In the genomic region with DNA sequence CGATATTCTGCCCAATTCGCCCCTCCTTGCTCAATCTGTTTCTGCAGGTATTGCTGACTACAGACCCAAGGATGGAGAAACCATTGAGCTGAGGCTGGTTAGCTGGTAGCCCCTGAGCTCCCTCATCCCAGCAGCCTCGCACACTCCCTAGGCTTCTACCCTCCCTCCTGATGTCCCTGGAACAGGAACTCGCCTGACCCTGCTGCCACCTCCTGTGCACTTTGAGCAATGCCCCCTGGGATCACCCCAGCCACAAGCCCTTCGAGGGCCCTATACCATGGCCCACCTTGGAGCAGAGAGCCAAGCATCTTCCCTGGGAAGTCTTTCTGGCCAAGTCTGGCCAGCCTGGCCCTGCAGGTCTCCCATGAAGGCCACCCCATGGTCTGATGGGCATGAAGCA, we compare ENCODE assay signal across 2 cellular contexts.
TF ChIP-seq lines count a peak whose summit lies in the region.

No MANE protein-coding gene starts in this region.

TF ChIP-seq in K562, 482 proteins besides CTCF, POLR2A, EP300 and RAD21:
- TF ChIP-seq ILK (tag; IDR thresholded peaks at IDR 0.05; ENCODE audit: borderline replicate concordance, low read depth): no peak
- no peak for TF ChIP-seq ZNF165 (CRISPR knock-in tag; IDR thresholded peaks at IDR 0.05; ENCODE audit: borderline replicate concordance)
- no peak for TF ChIP-seq ZNF518B (CRISPR knock-in tag; IDR thresholded peaks at IDR 0.05)
- TF ChIP-seq, protein P1, sequence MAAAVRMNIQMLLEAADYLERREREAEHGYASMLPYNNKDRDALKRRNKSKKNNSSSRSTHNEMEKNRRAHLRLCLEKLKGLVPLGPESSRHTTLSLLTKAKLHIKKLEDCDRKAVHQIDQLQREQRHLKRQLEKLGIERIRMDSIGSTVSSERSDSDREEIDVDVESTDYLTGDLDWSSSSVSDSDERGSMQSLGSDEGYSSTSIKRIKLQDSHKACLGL (CRISPR knock-in tag; IDR thresholded peaks at IDR 0.05; ENCODE audit: borderline replicate concordance, poor library complexity, severe bottlenecking): no peak
- no peak for TF ChIP-seq ZNF134 (CRISPR knock-in tag; conservative IDR thresholded peaks at IDR 0.05)
- TF ChIP-seq KHSRP (IDR thresholded peaks at IDR 0.05): no peak
- TF ChIP-seq XRCC5 (IDR thresholded peaks at IDR 0.05; ENCODE audit: low read depth, low read length): no peak
- TF ChIP-seq, protein P2, sequence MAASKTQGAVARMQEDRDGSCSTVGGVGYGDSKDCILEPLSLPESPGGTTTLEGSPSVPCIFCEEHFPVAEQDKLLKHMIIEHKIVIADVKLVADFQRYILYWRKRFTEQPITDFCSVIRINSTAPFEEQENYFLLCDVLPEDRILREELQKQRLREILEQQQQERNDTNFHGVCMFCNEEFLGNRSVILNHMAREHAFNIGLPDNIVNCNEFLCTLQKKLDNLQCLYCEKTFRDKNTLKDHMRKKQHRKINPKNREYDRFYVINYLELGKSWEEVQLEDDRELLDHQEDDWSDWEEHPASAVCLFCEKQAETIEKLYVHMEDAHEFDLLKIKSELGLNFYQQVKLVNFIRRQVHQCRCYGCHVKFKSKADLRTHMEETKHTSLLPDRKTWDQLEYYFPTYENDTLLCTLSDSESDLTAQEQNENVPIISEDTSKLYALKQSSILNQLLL (CRISPR knock-in tag; IDR thresholded peaks at IDR 0.05; ENCODE audit: borderline replicate concordance): no peak
- no peak for TF ChIP-seq ZNF3 (CRISPR knock-in tag; IDR thresholded peaks at IDR 0.05)
- no peak for TF ChIP-seq BRCA1 (IDR thresholded peaks at IDR 0.05)
- no peak for TF ChIP-seq BRCA1 (CRISPR knock-in tag; IDR thresholded peaks at IDR 0.05)
- TF ChIP-seq FOXA3 (CRISPR knock-in tag; conservative IDR thresholded peaks at IDR 0.05 in 1 of 2, IDR thresholded peaks at IDR 0.05 in 1 of 2): no peak
- no peak for TF ChIP-seq ZNF551 (CRISPR knock-in tag; IDR thresholded peaks at IDR 0.05)
- no peak for TF ChIP-seq KAT7 (CRISPR knock-in tag; IDR thresholded peaks at IDR 0.05; ENCODE audit: borderline replicate concordance)
- no peak for TF ChIP-seq NR1H2 (CRISPR knock-in tag; IDR thresholded peaks at IDR 0.05)
- TF ChIP-seq ZNF121 (CRISPR knock-in tag; conservative IDR thresholded peaks at IDR 0.05): no peak
- TF ChIP-seq MXI1 (IDR thresholded peaks at IDR 0.05; ENCODE audit: low read depth, low read length): no peak
- TF ChIP-seq ZSCAN29 (IDR thresholded peaks at IDR 0.05): no peak

TF ChIP-seq in SK-N-SH treated with all-trans-retinoic acid at 6 μM for 48 hours, 23 proteins besides CTCF, POLR2A, EP300 and RAD21:
- TF ChIP-seq ESRRG (CRISPR knock-in tag; IDR thresholded peaks at IDR 0.05): no peak
- no peak for TF ChIP-seq RARB (CRISPR knock-in tag; IDR thresholded peaks at IDR 0.05)
- no peak for TF ChIP-seq PPARA (CRISPR knock-in tag; IDR thresholded peaks at IDR 0.05; ENCODE audit: borderline replicate concordance)
- no peak for TF ChIP-seq GLIS3 (CRISPR knock-in tag; IDR thresholded peaks at IDR 0.05)
- TF ChIP-seq ISL1 (CRISPR knock-in tag; IDR thresholded peaks at IDR 0.05): no peak
- TF ChIP-seq SNAI2 (CRISPR knock-in tag; IDR thresholded peaks at IDR 0.05): no peak
- no peak for TF ChIP-seq ZNF565 (CRISPR knock-in tag; conservative IDR thresholded peaks at IDR 0.05; ENCODE audit: low read depth)
- TF ChIP-seq, protein P3, sequence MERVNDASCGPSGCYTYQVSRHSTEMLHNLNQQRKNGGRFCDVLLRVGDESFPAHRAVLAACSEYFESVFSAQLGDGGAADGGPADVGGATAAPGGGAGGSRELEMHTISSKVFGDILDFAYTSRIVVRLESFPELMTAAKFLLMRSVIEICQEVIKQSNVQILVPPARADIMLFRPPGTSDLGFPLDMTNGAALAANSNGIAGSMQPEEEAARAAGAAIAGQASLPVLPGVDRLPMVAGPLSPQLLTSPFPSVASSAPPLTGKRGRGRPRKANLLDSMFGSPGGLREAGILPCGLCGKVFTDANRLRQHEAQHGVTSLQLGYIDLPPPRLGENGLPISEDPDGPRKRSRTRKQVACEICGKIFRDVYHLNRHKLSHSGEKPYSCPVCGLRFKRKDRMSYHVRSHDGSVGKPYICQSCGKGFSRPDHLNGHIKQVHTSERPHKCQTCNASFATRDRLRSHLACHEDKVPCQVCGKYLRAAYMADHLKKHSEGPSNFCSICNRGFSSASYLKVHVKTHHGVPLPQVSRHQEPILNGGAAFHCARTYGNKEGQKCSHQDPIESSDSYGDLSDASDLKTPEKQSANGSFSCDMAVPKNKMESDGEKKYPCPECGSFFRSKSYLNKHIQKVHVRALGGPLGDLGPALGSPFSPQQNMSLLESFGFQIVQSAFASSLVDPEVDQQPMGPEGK (CRISPR knock-in tag; IDR thresholded peaks at IDR 0.05; ENCODE audit: borderline replicate concordance): no peak
- no peak for TF ChIP-seq ARNTL (CRISPR knock-in tag; IDR thresholded peaks at IDR 0.05; ENCODE audit: borderline replicate concordance, low read depth)
- TF ChIP-seq, protein P4, sequence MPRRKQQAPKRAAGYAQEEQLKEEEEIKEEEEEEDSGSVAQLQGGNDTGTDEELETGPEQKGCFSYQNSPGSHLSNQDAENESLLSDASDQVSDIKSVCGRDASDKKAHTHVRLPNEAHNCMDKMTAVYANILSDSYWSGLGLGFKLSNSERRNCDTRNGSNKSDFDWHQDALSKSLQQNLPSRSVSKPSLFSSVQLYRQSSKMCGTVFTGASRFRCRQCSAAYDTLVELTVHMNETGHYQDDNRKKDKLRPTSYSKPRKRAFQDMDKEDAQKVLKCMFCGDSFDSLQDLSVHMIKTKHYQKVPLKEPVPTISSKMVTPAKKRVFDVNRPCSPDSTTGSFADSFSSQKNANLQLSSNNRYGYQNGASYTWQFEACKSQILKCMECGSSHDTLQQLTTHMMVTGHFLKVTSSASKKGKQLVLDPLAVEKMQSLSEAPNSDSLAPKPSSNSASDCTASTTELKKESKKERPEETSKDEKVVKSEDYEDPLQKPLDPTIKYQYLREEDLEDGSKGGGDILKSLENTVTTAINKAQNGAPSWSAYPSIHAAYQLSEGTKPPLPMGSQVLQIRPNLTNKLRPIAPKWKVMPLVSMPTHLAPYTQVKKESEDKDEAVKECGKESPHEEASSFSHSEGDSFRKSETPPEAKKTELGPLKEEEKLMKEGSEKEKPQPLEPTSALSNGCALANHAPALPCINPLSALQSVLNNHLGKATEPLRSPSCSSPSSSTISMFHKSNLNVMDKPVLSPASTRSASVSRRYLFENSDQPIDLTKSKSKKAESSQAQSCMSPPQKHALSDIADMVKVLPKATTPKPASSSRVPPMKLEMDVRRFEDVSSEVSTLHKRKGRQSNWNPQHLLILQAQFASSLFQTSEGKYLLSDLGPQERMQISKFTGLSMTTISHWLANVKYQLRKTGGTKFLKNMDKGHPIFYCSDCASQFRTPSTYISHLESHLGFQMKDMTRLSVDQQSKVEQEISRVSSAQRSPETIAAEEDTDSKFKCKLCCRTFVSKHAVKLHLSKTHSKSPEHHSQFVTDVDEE (CRISPR knock-in tag; IDR thresholded peaks at IDR 0.05): no peak
- no peak for TF ChIP-seq ZFP30 (CRISPR knock-in tag; IDR thresholded peaks at IDR 0.05)
- TF ChIP-seq OSR1 (CRISPR knock-in tag; IDR thresholded peaks at IDR 0.05): no peak
TF ChIP-seq in SK-N-SH treated with all-trans-retinoic acid at 6 μM for 48 hours: peak in this region for 0.
